Comparison of ENCODE assay signal across 20 cellular contexts in the genomic region with DNA sequence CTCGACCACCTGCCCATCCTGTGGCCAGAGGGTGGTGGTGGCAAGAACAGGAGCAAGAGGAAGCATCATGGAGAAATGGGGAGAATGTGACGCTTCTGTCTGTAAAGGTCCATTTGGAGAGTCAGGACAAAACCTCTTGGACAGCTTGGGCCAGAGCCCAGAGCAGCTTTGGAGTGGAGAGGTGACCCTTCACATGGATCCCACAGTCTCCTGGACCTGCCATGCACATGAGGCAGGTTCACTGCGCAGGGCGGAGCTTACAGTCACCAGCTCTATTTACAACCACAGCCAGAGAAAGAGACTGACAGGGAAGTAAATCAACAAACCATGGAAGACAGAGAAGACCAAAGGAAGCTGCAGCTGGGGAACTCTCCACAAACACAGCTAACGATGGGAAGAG. TPM values are rescaled to one million over a fixed set of nuclear protein-coding genes. Genes with fewer than 3 reads are reported as not detected.
"Had no signal": no experiment of that assay in that cellular context is flagged by ENCODE, and none has a peak within 500 bp of the region (broad histone marks: within the 10 kb centered on the region; RNA-seq: fewer than 3 reads in every experiment).

No MANE protein-coding gene starts in this region.

- H3K36me3 Mint-ChIP-seq: natural killer cell had no signal

- H3K4me1 Mint-ChIP-seq: natural killer cell had no signal

- H3K4me3 Mint-ChIP-seq: natural killer cell had no signal

- H3K27ac Mint-ChIP-seq: natural killer cell had no signal

- ATAC-seq: activated CD4-positive, CD25-positive, alpha-beta regulatory T cell treated with anti-CD3 and anti-CD28 coated beads, Interleukin-2, amount 50 U/mL, for 24 hours; natural killer cell; right cardiac atrium had no signal

- DNase-seq: activated CD4-positive, alpha-beta T cell treated with anti-CD3 and anti-CD28 coated beads, Interleukin-2, amount 50 U/mL, for 1 hour; activated CD8-positive, alpha-beta memory T cell treated with anti-CD3 and anti-CD28 coated beads for 24 hours; activated naive CD4-positive, alpha-beta T cell; effector CD8-positive, alpha-beta T cell; esophagus squamous epithelium; mesendoderm; natural killer cell; occipital lobe; right cardiac atrium; small intestine; stimulated activated CD4-positive, alpha-beta T cell treated with anti-CD3 and anti-CD28 coated beads, Interleukin-4, amount 100 ng/mL, for 24 hours; stimulated activated naive CD4-positive, alpha-beta T cell treated with Interleukin-2 at 50 U/mL for 16 hours; substantia nigra; T1000; transverse colon had no signal

- H3K9me3 Mint-ChIP-seq: natural killer cell had no signal

RNA-seq across cellular contexts. Expression of a gene that starts 0.8 kb away (rescaled TPM):
- total RNA-seq: endothelial cell of umbilical vein, esophagus squamous epithelium, fibroblast of villous mesenchyme, glomerular endothelial cell, lower leg skin, natural killer cell had no signal
